Comparison of ENCODE assay signal across 10 cellular contexts in the genomic region with DNA sequence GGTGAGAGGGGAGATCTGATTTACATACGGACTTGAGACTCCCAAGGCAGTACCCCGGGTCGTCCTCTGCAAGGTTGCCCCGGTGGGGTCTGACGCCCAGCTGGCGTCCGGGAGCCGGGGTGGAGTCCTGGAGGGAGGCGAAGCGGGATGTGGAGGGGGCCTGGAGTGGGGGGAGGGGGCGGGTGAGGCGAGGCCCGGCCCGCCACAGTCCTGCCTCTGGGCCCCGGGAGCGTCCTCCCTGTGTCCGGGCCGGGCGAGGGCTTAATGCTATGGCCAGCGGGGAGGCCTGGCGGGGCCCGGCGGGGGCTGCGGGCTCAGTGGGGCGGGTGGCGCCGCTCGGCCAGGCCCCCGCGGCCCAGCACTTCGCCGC. TPM values are rescaled to one million over a fixed set of nuclear protein-coding genes. Genes with fewer than 3 reads are reported as not detected.
DNase-seq lines count a peak whose midpoint lies in the region; ATAC-seq and TF ChIP-seq lines count a peak whose summit lies in the region.
"Had no signal": no experiment of that assay in that cellular context is flagged by ENCODE, and none has a peak within 500 bp of the region (broad histone marks: within the 10 kb centered on the region; RNA-seq: fewer than 3 reads in every experiment).

No MANE protein-coding gene starts in this region.

- intact Hi-C loops in colonic mucosa (cut with DNase I), result loop anchor here (5.0 to 10.0 kb wide), 2 partner anchors 178 to 470 kb away; partner anchors contain the start of gene ARFGAP2
- intact Hi-C loops in spleen (cut with DNase I; ENCODE audit: low total_unique reads), result no loop called here

- no peak overlapping the region for H3K9ac ChIP-seq in HUES6 (ENCODE audit: low read length)
- peak overlapping the region; percentile 50 to 58 for H3K9ac ChIP-seq in colonic mucosa (ENCODE audit: low read depth in 2 of 2, low read length in 2 of 2)

- ATAC-seq in HG02571 (IDR thresholded peaks at IDR 0.05; ENCODE audit: unreplicated experiment) (no peak), HG03469 (IDR thresholded peaks at IDR 0.05; ENCODE audit: unreplicated experiment) (no peak)
- ATAC-seq in activated naive CD8-positive, alpha-beta T cell treated with anti-CD3 and anti-CD28 coated beads, Interleukin-2, amount 50 U/mL, for 24 hours, result no peak

- no peak overlapping the region for H3K4me3 Mint-ChIP-seq in activated naive CD8-positive, alpha-beta T cell treated with anti-CD3 and anti-CD28 coated beads, Interleukin-2, amount 50 U/mL, for 24 hours
- H3K4me3 Mint-ChIP-seq: activated CD8-positive, alpha-beta T cell treated with anti-CD3 and anti-CD28 coated beads for 36 hours had no signal

- H3K27ac Mint-ChIP-seq in activated naive CD8-positive, alpha-beta T cell treated with anti-CD3 and anti-CD28 coated beads, Interleukin-2, amount 50 U/mL, for 24 hours, result no peak overlapping the region
- H3K27ac Mint-ChIP-seq: activated CD8-positive, alpha-beta T cell treated with anti-CD3 and anti-CD28 coated beads for 36 hours had no signal

- 51 to 85% (median 73%) methylated on average over 17 to 32 of the region's 32 CpGs for WGBS in spleen, 5 donors

- H3K9me3 Mint-ChIP-seq in activated naive CD8-positive, alpha-beta T cell treated with anti-CD3 and anti-CD28 coated beads, Interleukin-2, amount 50 U/mL, for 24 hours, result no peaks in the 10 kb centered on the region
- H3K9me3 Mint-ChIP-seq: activated CD8-positive, alpha-beta T cell treated with anti-CD3 and anti-CD28 coated beads for 36 hours had no signal

- H3K27me3 ChIP-seq in HUES6 (ENCODE audit: control insufficient read depth, insufficient read depth, low read length) (no peaks in the 10 kb centered on the region), colonic mucosa (no peaks in the 10 kb centered on the region), kidney epithelial cell (ENCODE audit: control insufficient read depth, insufficient read depth, low read length) (no peaks in the 10 kb centered on the region), spleen (replicated peaks in 1 of 7) (no peaks in the 10 kb centered on the region)

- DNase-seq in colonic mucosa, result no peak
- no peak for DNase-seq in kidney epithelial cell (ENCODE audit: low read depth)
- peak; percentile 74 for DNase-seq in spleen
- no peak for DNase-seq in activated naive CD8-positive, alpha-beta T cell treated with anti-CD3 and anti-CD28 coated beads, Interleukin-2, amount 50 U/mL, for 24 hours
- no peak for DNase-seq in activated naive CD4-positive, alpha-beta T cell treated with anti-CD3 and anti-CD28 coated beads, Interleukin-2, amount 50 U/mL, for 16 hours
- DNase-seq: KG1 had no signal

- H3K36me3 Mint-ChIP-seq in activated naive CD8-positive, alpha-beta T cell treated with anti-CD3 and anti-CD28 coated beads, Interleukin-2, amount 50 U/mL, for 24 hours (ENCODE audit: low read depth), result no peaks in the 10 kb centered on the region

- peaks cover 8% of the 10 kb centered on the region for H3K4me1 Mint-ChIP-seq in activated naive CD8-positive, alpha-beta T cell treated with anti-CD3 and anti-CD28 coated beads, Interleukin-2, amount 50 U/mL, for 24 hours

- H3K27ac ChIP-seq in HUES6 (ENCODE audit: low read depth, low read length) (no peak overlapping the region; the same call in 1 of the 2 replicates), colonic mucosa (no peak overlapping the region), spleen (no peak overlapping the region)

- H3K36me3 ChIP-seq in HUES6 (ENCODE audit: control insufficient read depth, insufficient read depth, low read length), result no peaks in the 10 kb centered on the region
- no peaks in the 10 kb centered on the region for H3K36me3 ChIP-seq in colonic mucosa
- no peaks in the 10 kb centered on the region for H3K36me3 ChIP-seq in kidney epithelial cell (ENCODE audit: control insufficient read depth, insufficient read depth, low read length)
- H3K36me3 ChIP-seq in spleen, result peaks cover 0 to 73% (median 17%) of the 10 kb centered on the region in 6 donors

- TF ChIP-seq CTCF in colonic mucosa (IDR thresholded peaks at IDR 0.05) (no peak), kidney epithelial cell (IDR thresholded peaks at IDR 0.05; ENCODE audit: insufficient read depth, low read length, poor library complexity, severe bottlenecking) (no peak), spleen (IDR thresholded peaks at IDR 0.05 in 8 of 11, conservative IDR thresholded peaks at IDR 0.05 in 3 of 11) (no peak)

- H3K9me3 ChIP-seq in HUES6 (ENCODE audit: control insufficient read depth, insufficient read depth, low read depth, low read length) (peaks cover 9% of the 10 kb centered on the region; the same call in 1 of the 2 replicates), colonic mucosa (no peaks in the 10 kb centered on the region), spleen (no peaks in the 10 kb centered on the region)

- no peak for TF ChIP-seq POLR2A in spleen (IDR thresholded peaks at IDR 0.05)

- H3K4me3 ChIP-seq in HUES6 (ENCODE audit: low read depth, low read length), result peak overlapping the region; percentile 28
- H3K4me3 ChIP-seq in colonic mucosa, result peak overlapping the region; percentile 41
- H3K4me3 ChIP-seq in kidney epithelial cell (ENCODE audit: low read depth, low read length), result peak overlapping the region; percentile 23
- peak overlapping the region in 5 of 8 donors; percentile 9 to 56 (median 20) for H3K4me3 ChIP-seq in spleen

- H3K27me3 Mint-ChIP-seq in activated naive CD8-positive, alpha-beta T cell treated with anti-CD3 and anti-CD28 coated beads, Interleukin-2, amount 50 U/mL, for 24 hours, result no peaks in the 10 kb centered on the region
- H3K27me3 Mint-ChIP-seq: activated CD8-positive, alpha-beta T cell treated with anti-CD3 and anti-CD28 coated beads for 36 hours had no signal

- H3K4me1 ChIP-seq in HUES6 (ENCODE audit: control insufficient read depth, insufficient read depth, low read length) (peaks cover 16% of the 10 kb centered on the region), colonic mucosa (no peaks in the 10 kb centered on the region), spleen (peaks cover 0 to 34% (median 15%) of the 10 kb centered on the region in 6 donors)

RNA-seq across cellular contexts. Expression of gene MYBPC3, which starts 2.4 kb away (rescaled TPM):
- under 1 TPM in 1 of 2 donors, not detected in 1; 0.42 TPM for total RNA-seq in colonic mucosa
- not detected in 2 replicates for total RNA-seq in kidney epithelial cell
- total RNA-seq in spleen, result 1 to 10 TPM in 5 of 7 donors, under 1 TPM in 2; 0.91 to 4.7 (median 1.5) TPM
- 1 to 10 TPM in 2 of 3 donors, under 1 TPM in 1; 0.49 to 2.2 (median 1.4) TPM for polyA plus RNA-seq in spleen
- total RNA-seq: activated CD8-positive, alpha-beta T cell treated with anti-CD3 and anti-CD28 coated beads for 36 hours had no signal

RNA-seq across cellular contexts. Expression of gene SPI1, which starts 23.4 kb away (rescaled TPM):
- total RNA-seq in colonic mucosa (10 to 100 TPM in 1 of 2 donors, 1 to 10 TPM in 1; 4.7 to 11.9 TPM), kidney epithelial cell (0.14 TPM in 1 of 2 replicates, not detected in the other), spleen (100 to 1,000 TPM in 6 of 7 donors, 10 to 100 TPM in 1; 95.7 to 366 (median 198) TPM)
- 100 to 1,000 TPM in 1 of 3 donors, 10 to 100 TPM in 2; 84.2 to 128 (median 91.8) TPM for polyA plus RNA-seq in spleen

RNA-seq across cellular contexts. Expression of gene SLC39A13, which starts 53.5 kb away (rescaled TPM):
- total RNA-seq in colonic mucosa (10 to 100 TPM; 14.3 to 18.6 TPM), kidney epithelial cell (113 and 117 TPM in 2 replicates), spleen (10 to 100 TPM; 26.3 to 48.4 (median 43.2) TPM)
- polyA plus RNA-seq in spleen, result 10 to 100 TPM; 21.7 to 40.2 (median 26.0) TPM

Comparison
In these comparisons a context has a peak if more than half of its experiments do, and no peak if none do; other contexts are left out.
1. RNA of gene SPI1, which starts 23.4 kb away (total RNA-seq): 95.7 to 366 TPM in spleen; 4.7 to 11.9 TPM in colonic mucosa and 0.14 TPM in kidney epithelial cell; every median in the first group is over 4 times any median in the second.
2. Peak in every context shown above with its lines, with median percentiles within 50 percentile points of each other: H3K4me3 ChIP-seq.